Comparison of ENCODE assay signal across 24 cellular contexts in genomic region chr5:141863569-141864178, GRCh38. TPM values are rescaled to one million over a fixed set of nuclear protein-coding genes. Genes with fewer than 3 reads are reported as not detected.
"Had no signal": no experiment of that assay in that cellular context is flagged by ENCODE, and none has a peak within 500 bp of the region (broad histone marks: within the 10 kb centered on the region; RNA-seq: fewer than 3 reads in every experiment).

No MANE protein-coding gene starts in this region.

- H3K27ac ChIP-seq: ovary, psoas muscle, tibial artery, WERI-Rb-1 had no signal

- H3K36me3 Mint-ChIP-seq: activated CD4-positive, alpha-beta memory T cell treated with anti-CD3 and anti-CD28 coated beads for 36 hours; activated naive CD8-positive, alpha-beta T cell had no signal

- H3K27me3 ChIP-seq: body of pancreas, dorsolateral prefrontal cortex, ovary, tibial artery had no signal

- H3K4me3 ChIP-seq: body of pancreas, ovary, psoas muscle, skin epidermis, tibial artery had no signal

- H3K9me3 Mint-ChIP-seq: activated CD4-positive, alpha-beta memory T cell treated with anti-CD3 and anti-CD28 coated beads for 36 hours; neural crest cell; T-helper 1 cell treated with Interleukin-12 subunit alpha and Interleukin-12 subunit beta and Interleukin-4 antibody, amounts not matched to agents 30 μg/mL and 1 μg/mL, for 36 hours had no signal

- H3K27ac Mint-ChIP-seq: activated CD4-positive, alpha-beta memory T cell treated with anti-CD3 and anti-CD28 coated beads for 36 hours; activated naive CD8-positive, alpha-beta T cell; T-helper 1 cell treated with Interleukin-12 subunit alpha and Interleukin-12 subunit beta and Interleukin-4 antibody, amounts not matched to agents 30 μg/mL and 1 μg/mL, for 36 hours had no signal

- DNase-seq: activated CD4-positive, alpha-beta memory T cell treated with anti-CD3 and anti-CD28 coated beads for 36 hours; activated CD4-positive, alpha-beta T cell treated with anti-CD3 and anti-CD28 coated beads for 4 hours; activated T-cell treated with anti-CD3 and anti-CD28 coated beads for 4 hours; body of pancreas; central memory CD4-positive, alpha-beta T cell; dorsolateral prefrontal cortex; erythroblast; foreskin melanocyte; glutamatergic neuron; hypothalamus; midbrain; ovary; right cardiac atrium; stimulated activated naive CD8-positive, alpha-beta T cell treated with anti-CD3 and anti-CD28 coated beads, Interleukin-15, Interleukin-2, amounts not matched to agents 100 U/mL and 50 U/mL, for 24 hours; substantia nigra; tibial artery had no signal

- H3K36me3 ChIP-seq: ovary, WERI-Rb-1 had no signal

- FAIRE-seq: colon, keratinocyte had no signal

- H3K9me3 ChIP-seq: body of pancreas, ovary, psoas muscle, tibial artery had no signal

- H3K4me1 ChIP-seq: psoas muscle had no signal

- H3K4me3 Mint-ChIP-seq: activated CD4-positive, alpha-beta memory T cell treated with anti-CD3 and anti-CD28 coated beads for 36 hours; activated naive CD8-positive, alpha-beta T cell; neural crest cell; T-helper 1 cell treated with Interleukin-12 subunit alpha and Interleukin-12 subunit beta and Interleukin-4 antibody, amounts not matched to agents 30 μg/mL and 1 μg/mL, for 36 hours had no signal

RNA-seq across cellular contexts. Expression of gene PCDH1, which starts 14.5 kb away (rescaled TPM):
- total RNA-seq: activated CD4-positive, alpha-beta memory T cell treated with anti-CD3 and anti-CD28 coated beads for 36 hours had no signal
